In the genomic region with DNA sequence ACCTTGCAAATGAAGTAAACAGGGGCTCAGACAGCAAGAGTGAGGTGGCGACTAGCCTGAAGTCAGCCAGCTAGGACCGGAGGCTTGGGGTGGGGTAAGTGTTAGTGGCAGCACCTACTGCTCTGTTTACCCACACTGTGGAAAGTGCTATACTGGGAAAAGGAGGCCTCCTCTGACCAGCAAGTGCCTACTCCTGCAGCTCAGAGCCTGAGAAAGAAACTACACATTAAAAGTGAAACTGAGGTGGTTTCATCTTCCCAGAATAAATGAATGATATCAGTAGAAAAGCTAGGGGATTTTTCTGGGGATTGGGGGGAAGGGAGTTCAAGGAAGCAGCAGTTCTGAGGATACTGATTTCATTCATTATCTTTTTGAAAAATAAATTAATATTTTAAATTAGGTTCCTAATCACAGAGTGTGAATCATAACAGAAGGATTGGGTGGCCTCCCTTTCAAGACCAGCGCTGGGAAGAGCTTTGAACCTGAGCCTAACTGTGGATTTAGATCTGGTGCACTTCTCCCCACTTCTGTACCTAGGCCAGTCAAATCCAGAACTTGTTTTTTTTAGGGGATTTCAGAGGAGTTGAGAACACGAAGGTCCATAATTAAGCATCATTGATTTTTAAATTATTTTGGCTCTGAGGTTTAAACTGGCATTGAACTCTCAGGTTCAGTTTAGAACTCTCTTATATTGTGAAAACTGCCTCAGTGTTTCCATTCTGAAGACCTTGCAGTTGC, we compare ENCODE assay signal across 8 cellular contexts. TPM values are rescaled to one million over a fixed set of nuclear protein-coding genes. Genes with fewer than 3 reads are reported as not detected.
DNase-seq lines count a peak whose midpoint lies in the region; ATAC-seq and TF ChIP-seq lines count a peak whose summit lies in the region.
"Had no signal": no experiment of that assay in that cellular context is flagged by ENCODE, and none has a peak within 500 bp of the region (broad histone marks: within the 10 kb centered on the region; RNA-seq: fewer than 3 reads in every experiment).

No MANE protein-coding gene starts in this region.

- H3K27me3 ChIP-seq in dorsolateral prefrontal cortex = no peaks in the 10 kb centered on the region

- no peaks in the 10 kb centered on the region for H3K36me3 Mint-ChIP-seq in activated CD4-positive, alpha-beta memory T cell treated with anti-CD3 and anti-CD28 coated beads for 36 hours

- H3K4me3 Mint-ChIP-seq in activated CD4-positive, alpha-beta memory T cell treated with anti-CD3 and anti-CD28 coated beads for 36 hours = no peak overlapping the region
- H3K4me3 Mint-ChIP-seq: activated B cell treated with CpG ODN at 0.5 μM for 24 hours had no signal

- H3K27ac Mint-ChIP-seq in activated CD4-positive, alpha-beta memory T cell treated with anti-CD3 and anti-CD28 coated beads for 36 hours = no peak overlapping the region
- H3K27ac Mint-ChIP-seq: activated B cell treated with CpG ODN at 0.5 μM for 24 hours had no signal

- H3K4me3 ChIP-seq in dorsolateral prefrontal cortex (no peak overlapping the region), lower leg skin (ENCODE audit: low read depth, poor library complexity, severe bottlenecking) (no peak overlapping the region)

- H3K9me3 Mint-ChIP-seq in activated CD4-positive, alpha-beta memory T cell treated with anti-CD3 and anti-CD28 coated beads for 36 hours = no peaks in the 10 kb centered on the region
- H3K9me3 Mint-ChIP-seq: activated B cell treated with CpG ODN at 0.5 μM for 24 hours had no signal

- H3K27me3 Mint-ChIP-seq in activated CD4-positive, alpha-beta memory T cell treated with anti-CD3 and anti-CD28 coated beads for 36 hours = no peaks in the 10 kb centered on the region
- H3K27me3 Mint-ChIP-seq: activated B cell treated with CpG ODN at 0.5 μM for 24 hours had no signal

- peak; percentile 83 for DNase-seq in activated CD4-positive, alpha-beta memory T cell treated with anti-CD3 and anti-CD28 coated beads for 36 hours
- DNase-seq in stimulated activated CD8-positive, alpha-beta memory T cell treated with anti-CD3 and anti-CD28 coated beads, Interleukin-15, amount 100 ng/mL, for 48 hours (ENCODE audit: low read depth in 2 of 2) = peak; percentile 66 to 69
- no peak for DNase-seq in dorsolateral prefrontal cortex
- no peak for DNase-seq in lower leg skin (ENCODE audit: low spot score in 2 of 2)
- DNase-seq in head of caudate nucleus = no peak
- DNase-seq: activated B cell treated with CpG ODN at 0.5 μM for 24 hours had no signal

- ATAC-seq in GM19328 (IDR thresholded peaks at IDR 0.05; ENCODE audit: unreplicated experiment) = peak; percentile 68
- ATAC-seq in HG02884 (IDR thresholded peaks at IDR 0.05; ENCODE audit: unreplicated experiment) = peak; percentile 74

- intact Hi-C loops in activated CD4-positive, alpha-beta memory T cell treated with anti-CD3 and anti-CD28 coated beads for 36 hours (cut with micrococcal nuclease) = loop anchor here (1.0 to 5.0 kb wide), 10 partner anchors 8 to 320 kb away; a partner anchor contains a TSS
- intact Hi-C loops in dorsolateral prefrontal cortex (cut with DNase I) = no loop called here
- intact Hi-C loops in lower leg skin (cut with DNase I; ENCODE audit: low total_unique reads) = no loop called here
- intact Hi-C loops in head of caudate nucleus (cut with DNase I) = no loop called here

- peaks cover 22% of the 10 kb centered on the region for H3K4me1 Mint-ChIP-seq in activated CD4-positive, alpha-beta memory T cell treated with anti-CD3 and anti-CD28 coated beads for 36 hours (ENCODE audit: low read depth)
- H3K4me1 Mint-ChIP-seq: activated B cell treated with CpG ODN at 0.5 μM for 24 hours had no signal

- POLR2A ChIA-PET in activated CD4-positive, alpha-beta memory T cell treated with anti-CD3 and anti-CD28 coated beads for 36 hours (lab: Charles Lee) = interaction anchor here (0.5 to 3.7 kb wide), 10 partner anchors 22 to 89 kb away, joined by 3 to 43 read pairs (median 7); no protein-coding TSS in a partner anchor

- WGBS in lower leg skin, 2 donors = 75 to 80% methylated on average over 4 of the region's 4 CpGs

- CTCF ChIA-PET in activated CD4-positive, alpha-beta memory T cell treated with anti-CD3 and anti-CD28 coated beads for 36 hours (lab: Charles Lee) = interaction anchor here (0.8 to 4.4 kb wide), 16 partner anchors 10 to 264 kb away, joined by 3 to 54 read pairs (median 4); no protein-coding TSS in a partner anchor

- TF ChIP-seq CTCF in dorsolateral prefrontal cortex (IDR thresholded peaks at IDR 0.05 in 54 of 56, conservative IDR thresholded peaks at IDR 0.05 in 2 of 56; ENCODE audit: low read depth in 1 of 56, partially characterized antibody in 56 of 56) = no peak
- TF ChIP-seq CTCF in lower leg skin (IDR thresholded peaks at IDR 0.05) = no peak

- H3K27ac ChIP-seq in dorsolateral prefrontal cortex = no peak overlapping the region

- TF ChIP-seq POLR2A in lower leg skin (IDR thresholded peaks at IDR 0.05) = no peak

RNA-seq across cellular contexts. Expression of a gene that starts 48.1 kb away (rescaled TPM):
- total RNA-seq in activated CD4-positive, alpha-beta memory T cell treated with anti-CD3 and anti-CD28 coated beads for 36 hours = 10 to 100 TPM; 36.8 to 39.0 TPM
- total RNA-seq in dorsolateral prefrontal cortex (100 to 1,000 TPM in 104 of 120 experiments, 10 to 100 TPM in 16; 45.6 to 169 (median 124) TPM), lower leg skin (1 to 10 TPM in 1 of 4 donors, under 1 TPM in 3; 0.30 to 1.5 (median 0.68) TPM)

Comparison
In these comparisons a context has a peak if more than half of its experiments do, and no peak if none do; other contexts are left out.
1. DNase-seq: peak in activated CD4-positive, alpha-beta memory T cell treated with anti-CD3 and anti-CD28 coated beads for 36 hours (single experiment) and stimulated activated CD8-positive, alpha-beta memory T cell treated with anti-CD3 and anti-CD28 coated beads, Interleukin-15, amount 100 ng/mL, for 48 hours (2 of 2); none in dorsolateral prefrontal cortex (0 of 10), lower leg skin (0 of 2) and head of caudate nucleus (0 of 42).
2. RNA of a gene that starts 48.1 kb away (total RNA-seq): 45.6 to 169 TPM in dorsolateral prefrontal cortex and 36.8 to 39.0 TPM in activated CD4-positive, alpha-beta memory T cell treated with anti-CD3 and anti-CD28 coated beads for 36 hours; 0.30 to 1.5 TPM in lower leg skin; every median in the first group is over 10 times any median in the second.